28 cellular contexts compared by ENCODE assay signal in genomic region chrX:67732864-67733263, GRCh38.
"Had no signal": no experiment of that assay in that cellular context is flagged by ENCODE, and none has a peak within 500 bp of the region (broad histone marks: within the 10 kb centered on the region; RNA-seq: fewer than 3 reads in every experiment).

No MANE protein-coding gene starts in this region.

- H3K4me3 ChIP-seq: ovary, psoas muscle, skin epidermis, smooth muscle cell, spleen, stomach, thoracic aorta, thyroid gland, tibial nerve, upper lobe of left lung, vagina had no signal

- H3K27me3 ChIP-seq: ovary, stomach, thyroid gland, upper lobe of left lung, vagina had no signal

- H3K4me1 ChIP-seq: parathyroid adenoma, psoas muscle, spleen, stomach, tibial nerve, upper lobe of left lung, vagina had no signal

- H3K9me3 ChIP-seq: ovary, psoas muscle, spleen, stomach, thoracic aorta, thyroid gland, tibial nerve, upper lobe of left lung, vagina had no signal

- H3K9ac ChIP-seq: parathyroid adenoma had no signal

- H3K79me2 ChIP-seq: parathyroid adenoma had no signal

- H2AFZ ChIP-seq: parathyroid adenoma had no signal

- DNase-seq: naive thymus-derived CD8-positive, alpha-beta T cell; nephron progenitor cell; occipital lobe; ovary; posterior cingulate gyrus; psoas muscle; right cardiac atrium; spleen; stimulated activated CD4-positive, alpha-beta T cell treated with anti-CD3 and anti-CD28 coated beads, Interleukin-12 subunit alpha, Interleukin-12 subunit beta, amount 100 ng/mL, for 4 hours; stimulated activated CD4-positive, alpha-beta T cell treated with anti-CD3 and anti-CD28 coated beads, Interleukin-1b, Interleukin-23, amount 100 ng/mL, for 48 hours; stimulated activated CD4-positive, alpha-beta T cell treated with anti-CD3 and anti-CD28 coated beads, Interleukin-2, amount 100 ng/mL, for 48 hours; stimulated activated CD4-positive, alpha-beta T cell treated with anti-CD3 and anti-CD28 coated beads, Interleukin-4, amount 100 ng/mL, for 24 hours; stimulated activated naive B cell treated with anti-CD40 and anti-IgM and Interleukin-4, amounts not matched to agents 10 μg/mL and 1 μg/mL and 100 μg/mL, for 72 hours; stimulated activated naive CD4-positive, alpha-beta T cell treated with Interleukin-2 at 50 U/mL for 16 hours; stomach; thyroid gland; trophoblast cell; upper lobe of left lung had no signal

- H3K4me2 ChIP-seq: smooth muscle cell had no signal

- H3K27ac ChIP-seq: ovary, parathyroid adenoma, psoas muscle, skin epidermis, spleen, stomach, thoracic aorta, thyroid gland, tibial nerve, upper lobe of left lung, vagina had no signal

- ATAC-seq: naive thymus-derived CD8-positive, alpha-beta T cell; natural killer cell treated with Interleukin-12 subunit alpha and Interleukin-12 subunit beta and Interleukin-15 and Interleukin-18, amount 100 ng/mL, for 72 hours; psoas muscle; right cardiac atrium; sciatic nerve; stimulated activated effector memory CD8-positive, alpha-beta T cell treated with anti-CD3 and anti-CD28 coated beads, Interleukin-12 subunit alpha, Interleukin-12 subunit beta, amount 100 ng/mL, for 72 hours; stimulated activated naive B cell treated with anti-CD40 and anti-IgM and Interleukin-4, amounts not matched to agents 10 μg/mL and 1 μg/mL and 100 μg/mL, for 72 hours had no signal

- H3K36me3 ChIP-seq: ovary, spleen, stomach, thoracic aorta, thyroid gland, tibial nerve, upper lobe of left lung, vagina had no signal

- FAIRE-seq: urothelium cell line had no signal
